In genomic region chr6:102068349-102068748, GRCh38 we compare ENCODE assay signal across 30 cellular contexts.
"Had no signal": no experiment of that assay in that cellular context is flagged by ENCODE, and none has a peak within 500 bp of the region (broad histone marks: within the 10 kb centered on the region; RNA-seq: fewer than 3 reads in every experiment).

No MANE protein-coding gene starts in this region.

- ATAC-seq: activated CD4-positive, alpha-beta T cell treated with anti-CD3 and anti-CD28 coated beads for 36 hours; activated CD8-positive, alpha-beta memory T cell treated with anti-CD3 and anti-CD28 coated beads, Interleukin-2, amount 10 ng/mL, durations not matched to agents 7 days and 5 days; activated CD8-positive, alpha-beta T cell treated with anti-CD3 and anti-CD28 coated beads, Interleukin-2, amount 10 ng/mL, durations not matched to agents 7 days and 5 days; activated naive CD8-positive, alpha-beta T cell treated with anti-CD3 and anti-CD28 coated beads, Interleukin-2, amount 50 U/mL, for 24 hours; body of pancreas; esophagus mucosa; heart right ventricle; T-helper 17 cell had no signal

- H3K4me1 ChIP-seq: adrenal gland, body of pancreas, colonic mucosa, heart right ventricle had no signal

- H3K4me3 ChIP-seq: adrenal gland, body of pancreas, colonic mucosa, heart right ventricle had no signal

- FAIRE-seq: frontal cortex had no signal

- DNase-seq: activated CD4-positive, alpha-beta memory T cell treated with anti-CD3 and anti-CD28 coated beads for 36 hours; activated CD4-positive, alpha-beta T cell treated with anti-CD3 and anti-CD28 coated beads for 36 hours; activated CD4-positive, alpha-beta T cell treated with anti-CD3 and anti-CD28 coated beads, Interleukin-2, amount 10 ng/mL, durations not matched to agents 24 days and 14 days; activated CD4-positive, CD25-positive, alpha-beta regulatory T cell; activated CD4-positive, CD25-positive, alpha-beta regulatory T cell treated with anti-CD3 and anti-CD28 coated beads, Interleukin-2, amount 50 U/mL, for 72 hours; activated CD8-positive, alpha-beta memory T cell treated with anti-CD3 and anti-CD28 coated beads, Interleukin-2, amount 10 ng/mL, durations not matched to agents 7 days and 5 days; activated CD8-positive, alpha-beta memory T cell treated with anti-CD3 and anti-CD28 coated beads, Interleukin-2, amount 50 U/mL, for 4 hours; activated CD8-positive, alpha-beta T cell treated with anti-CD3 and anti-CD28 coated beads, Interleukin-2, amount 10 ng/mL, durations not matched to agents 7 days and 5 days; activated effector memory CD4-positive, alpha-beta T cell treated with anti-CD3 and anti-CD28 coated beads, Interleukin-2, amount 50 U/mL, for 16 hours; activated naive CD4-positive, alpha-beta T cell treated with anti-CD3 and anti-CD28 coated beads for 36 hours; activated naive CD8-positive, alpha-beta T cell treated with anti-CD3 and anti-CD28 coated beads for 36 hours; activated naive CD8-positive, alpha-beta T cell treated with anti-CD3 and anti-CD28 coated beads, Interleukin-2, amount 50 U/mL, for 24 hours; activated T-cell treated with anti-CD3 and anti-CD28 coated beads, Interleukin-2, amount 50 U/mL, for 1 hour; activated T-cell treated with anti-CD3 and anti-CD28 coated beads, Interleukin-2, amount 50 U/mL, for 48 hours; adrenal gland; amygdala; aorta; body of pancreas; caudate nucleus; cerebellar nuclear complex; colonic mucosa; effector CD8-positive, alpha-beta T cell; endodermal cell; foreskin fibroblast; heart right ventricle; T-helper 1 cell; T-helper 17 cell; T1000 had no signal

- H3K9me3 ChIP-seq: adrenal gland, body of pancreas, colonic mucosa, heart right ventricle had no signal

- H3K27ac ChIP-seq: adrenal gland, body of pancreas, colonic mucosa, heart right ventricle had no signal
